ENCODE assay signal across 9 cellular contexts in genomic region chr6:79868098-79868722, GRCh38.
DNase-seq lines count a peak whose midpoint lies in the region; ATAC-seq, FAIRE-seq and TF ChIP-seq lines count a peak whose summit lies in the region.
"Had no signal": no experiment of that assay in that cellular context is flagged by ENCODE, and none has a peak within 500 bp of the region (broad histone marks: within the 10 kb centered on the region; RNA-seq: fewer than 3 reads in every experiment).

No MANE protein-coding gene starts in this region.

- no peaks in the 10 kb centered on the region for H3K36me3 Mint-ChIP-seq in GM23338 (ENCODE audit: low read depth)
- H3K36me3 Mint-ChIP-seq: activated naive CD8-positive, alpha-beta T cell treated with anti-CD3 and anti-CD28 coated beads, Interleukin-2, amount 10 ng/mL, durations not matched to agents 7 days and 5 days had no signal

- H2AFZ ChIP-seq in GM23338, result peak overlapping the region; percentile 43; the same call in 1 of the 2 replicates
- H2AFZ ChIP-seq in endothelial cell of umbilical vein (ENCODE audit: low read depth, low read length), result peak overlapping the region; percentile 79

- H3K36me3 ChIP-seq in GM23338 (ENCODE audit: insufficient read depth) (no peaks in the 10 kb centered on the region), endothelial cell of umbilical vein (ENCODE audit: control insufficient read depth in 2 of 2, extremely low read depth in 1 of 2, insufficient read depth in 2 of 2, low read length in 2 of 2) (no peaks in the 10 kb centered on the region), mucosa of descending colon (ENCODE audit: low read depth) (no peaks in the 10 kb centered on the region)

- POLR2A ChIA-PET in endothelial cell of umbilical vein (lab: Charles Lee), result no interaction called here

- H3K27me3 Mint-ChIP-seq in GM23338 (ENCODE audit: insufficient read depth, low read depth, poor library complexity), result peaks cover 2% of the 10 kb centered on the region

- no peaks in the 10 kb centered on the region for H3K9me3 ChIP-seq in endothelial cell of umbilical vein (replicated peaks; ENCODE audit: control insufficient read depth, insufficient read depth, low read length)
- H3K9me3 ChIP-seq in mucosa of descending colon, result no peaks in the 10 kb centered on the region

- no peak overlapping the region for H3K27ac Mint-ChIP-seq in GM23338
- H3K27ac Mint-ChIP-seq: activated naive CD8-positive, alpha-beta T cell treated with anti-CD3 and anti-CD28 coated beads, Interleukin-2, amount 10 ng/mL, durations not matched to agents 7 days and 5 days had no signal

- FAIRE-seq in endothelial cell of umbilical vein (lab: Jason Lieb, UNC), result peak; percentile 67

- ATAC-seq in GM23338 (peak; percentile 64), mucosa of descending colon (peak; percentile 57), HG02840 (IDR thresholded peaks at IDR 0.05; ENCODE audit: low FRiP score, unreplicated experiment) (no peak), HG02763 (IDR thresholded peaks at IDR 0.05; ENCODE audit: unreplicated experiment) (no peak)

- no peak overlapping the region for H3K4me3 Mint-ChIP-seq in GM23338
- H3K4me3 Mint-ChIP-seq: activated naive CD8-positive, alpha-beta T cell treated with anti-CD3 and anti-CD28 coated beads, Interleukin-2, amount 10 ng/mL, durations not matched to agents 7 days and 5 days had no signal

- H3K4me1 ChIP-seq in GM23338 (ENCODE audit: insufficient read depth) (peaks cover 15% of the 10 kb centered on the region), endothelial cell of umbilical vein (ENCODE audit: control insufficient read depth, extremely low read depth, insufficient read depth, low read length) (no peaks in the 10 kb centered on the region), mucosa of descending colon (ENCODE audit: low read depth) (no peaks in the 10 kb centered on the region)

- dilution Hi-C loops in endothelial cell of umbilical vein (cut with MboI; ENCODE audit: extremely low pct_ligation_motif_present, low sequenced_read_pairs), result no loop called here

- CTCF ChIA-PET in endothelial cell of umbilical vein (lab: Charles Lee), result interaction anchor here (0.5 to 3.1 kb wide), 49 partner anchors 9 to 1544 kb away, joined by 3 to 59 read pairs (median 4); partner anchors contain the start of genes BCKDHB and ELOVL4

- H3F3A ChIP-seq in GM23338 (replicated peaks; ENCODE audit: low read depth), result no peaks in the 10 kb centered on the region

- no peak for TF ChIP-seq POLR2A in endothelial cell of umbilical vein (IDR thresholded peaks at IDR 0.05; ENCODE audit: low read depth, low read length)

- H3K27me3 ChIP-seq in GM23338 (ENCODE audit: insufficient read depth) (no peaks in the 10 kb centered on the region), endothelial cell of umbilical vein (ENCODE audit: control insufficient read depth in 2 of 2, insufficient read depth in 2 of 2, low read length in 2 of 2) (peaks cover 6 to 7% of the 10 kb centered on the region in 2 experiments)

- intact Hi-C loops in endothelial cell of umbilical vein (cut with micrococcal nuclease), result loop anchor here (1.0 to 2.0 kb wide), 3 partner anchors 79 to 298 kb away; partner anchors contain the start of gene ELOVL4
- intact Hi-C loops in mucosa of descending colon (cut with DNase I, micrococcal nuclease), result no loop called here

- DNase-seq in EL (peak; percentile 70), GM23338 (ENCODE audit: low spot score) (peak; percentile 95), NCI-H1694 (lab: John Stamatoyannopoulos, UW) (peak; percentile 91), SKM-1 treated with dmso at 0.1 percent for 144 hours (lab: John Stamatoyannopoulos, UW; ENCODE audit: unreplicated experiment) (peak; percentile 54), endothelial cell of umbilical vein (ENCODE audit: low read depth, low spot score) (peak; percentile 81), mucosa of descending colon (peak in 1 of 3 donors; percentile 78)
- DNase-seq: activated naive CD8-positive, alpha-beta T cell treated with anti-CD3 and anti-CD28 coated beads, Interleukin-2, amount 10 ng/mL, durations not matched to agents 7 days and 5 days had no signal

- no peak overlapping the region for H3K9ac ChIP-seq in endothelial cell of umbilical vein (replicated peaks; ENCODE audit: extremely low read depth, insufficient read depth, low read length)

- H3K4me2 ChIP-seq in GM23338 (peak overlapping the region; percentile 20; the same call in 1 of the 2 replicates), endothelial cell of umbilical vein (ENCODE audit: insufficient read depth, low read length) (peak overlapping the region; percentile 83)

- no peaks in the 10 kb centered on the region for H3K9me2 ChIP-seq in GM23338 (ENCODE audit: insufficient read depth)

- H3K79me2 ChIP-seq in GM23338 (replicated peaks; ENCODE audit: insufficient read depth) (no peaks in the 10 kb centered on the region), endothelial cell of umbilical vein (ENCODE audit: control insufficient read depth, insufficient read depth, low read length) (no peaks in the 10 kb centered on the region)

- TF ChIP-seq CTCF in GM23338 (conservative IDR thresholded peaks at IDR 0.05; ENCODE audit: low read depth in 2 of 2) (peak; percentile 75), endothelial cell of umbilical vein (IDR thresholded peaks at IDR 0.05; ENCODE audit: extremely low read depth in 1 of 2, insufficient read depth in 1 of 2, low read depth in 1 of 2, low read length in 2 of 2) (peak; percentile 57 to 58), mucosa of descending colon (IDR thresholded peaks at IDR 0.05) (no peak)

- H3K4me3 ChIP-seq in GM23338, result 0 out of 2 replicates have a peak overlapping the region, but pooled peaks have one; percentile 18
- peak overlapping the region in 1 of 3 experiments; percentile 52 for H3K4me3 ChIP-seq in endothelial cell of umbilical vein (replicated peaks in 1 of 3; ENCODE audit: insufficient read depth in 1 of 3, low read depth in 1 of 3, low read length in 3 of 3)
- no peak overlapping the region for H3K4me3 ChIP-seq in mucosa of descending colon

- H3K9me3 Mint-ChIP-seq in GM23338, result no peaks in the 10 kb centered on the region
- H3K9me3 Mint-ChIP-seq: activated naive CD8-positive, alpha-beta T cell treated with anti-CD3 and anti-CD28 coated beads, Interleukin-2, amount 10 ng/mL, durations not matched to agents 7 days and 5 days had no signal

- no peaks in the 10 kb centered on the region for H4K20me1 ChIP-seq in GM23338 (replicated peaks; ENCODE audit: insufficient read depth)
- no peaks in the 10 kb centered on the region for H4K20me1 ChIP-seq in endothelial cell of umbilical vein (replicated peaks; ENCODE audit: control insufficient read depth, extremely low read depth, insufficient read depth, low read length)

- no TSS peak for BruUV-seq in endothelial cell of umbilical vein (replicated peaks; lab: Mats Ljungman, UMichigan)

- no peaks in the 10 kb centered on the region for H3K9me1 ChIP-seq in endothelial cell of umbilical vein (replicated peaks; ENCODE audit: control insufficient read depth, extremely low read depth, insufficient read depth, low read length)

- no peak overlapping the region for H3K27ac ChIP-seq in GM23338 (ENCODE audit: low read depth)
- H3K27ac ChIP-seq in endothelial cell of umbilical vein (ENCODE audit: insufficient read depth, low read depth, low read length), result no peak overlapping the region

- peaks cover 22% of the 10 kb centered on the region for H3K4me1 Mint-ChIP-seq in GM23338

TF ChIP-seq in GM23338, 12 proteins besides CTCF, POLR2A, EP300 and RAD21:
- no peak for TF ChIP-seq CREB1 (CRISPR knock-in tag; IDR thresholded peaks at IDR 0.05; ENCODE audit: low read depth)
- no peak for TF ChIP-seq POLR2AphosphoS5 (IDR thresholded peaks at IDR 0.05; ENCODE audit: low read depth)
- no peak for TF ChIP-seq ZNF114 (CRISPR knock-in tag; IDR thresholded peaks at IDR 0.05)
TF ChIP-seq in GM23338: peak in this region for 0.

TF ChIP-seq in endothelial cell of umbilical vein, 7 proteins besides CTCF, POLR2A, EP300 and RAD21:
- TF ChIP-seq EZH2 (IDR thresholded peaks at IDR 0.05; ENCODE audit: borderline replicate concordance, low read depth, low read length, severe bottlenecking) (no peak), MAX (IDR thresholded peaks at IDR 0.05; ENCODE audit: insufficient read depth, insufficient read length) (no peak), GATA2 (IDR thresholded peaks at IDR 0.05; ENCODE audit: insufficient read depth, insufficient read length, low read depth, low read length) (no peak), MYC (IDR thresholded peaks at IDR 0.05; ENCODE audit: low read depth, low read length) (no peak), JUN (IDR thresholded peaks at IDR 0.05; ENCODE audit: borderline replicate concordance, insufficient read depth, insufficient read length, low read depth) (no peak), FOS (IDR thresholded peaks at IDR 0.05; ENCODE audit: borderline replicate concordance, insufficient read depth, low read length) (no peak), POLR2AphosphoS5 (IDR thresholded peaks at IDR 0.05; ENCODE audit: insufficient read depth, low read depth, low read length) (no peak)

Comparison
In these comparisons a context has a peak if more than half of its experiments do, and no peak if none do; other contexts are left out.
1. ATAC-seq: peak in GM23338 (single experiment) and mucosa of descending colon (single experiment); none in HG02840 (single experiment) and HG02763 (single experiment).